Comparison of ENCODE assay signal across 23 cellular contexts in the genomic region with DNA sequence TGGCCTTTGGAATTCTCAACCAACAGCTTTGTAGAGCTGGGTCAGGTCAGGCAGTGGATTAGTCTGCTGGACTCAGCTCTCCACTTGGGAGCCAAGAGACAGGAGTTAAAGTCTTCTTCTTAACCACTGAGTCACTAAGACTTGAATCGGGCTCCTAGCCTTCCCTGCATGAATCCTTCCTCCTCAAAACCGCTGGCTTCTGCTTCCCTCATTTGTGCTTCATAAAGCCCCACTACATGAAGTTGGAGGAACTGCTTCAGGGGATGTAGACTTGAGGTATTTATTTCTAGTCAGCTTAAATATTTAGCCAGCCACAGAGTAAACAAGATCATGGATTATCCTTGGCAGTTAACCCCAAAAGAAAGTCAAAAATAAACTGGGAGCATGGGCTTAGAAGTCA.
DNase-seq lines count a peak whose midpoint lies in the region; TF ChIP-seq lines count a peak whose summit lies in the region.
"Had no signal": no experiment of that assay in that cellular context is flagged by ENCODE, and none has a peak within 500 bp of the region (broad histone marks: within the 10 kb centered on the region; RNA-seq: fewer than 3 reads in every experiment).

No MANE protein-coding gene starts in this region.

- H3K4me3 ChIP-seq in astrocyte of the spinal cord (ENCODE audit: low read depth, low read length) (no peak overlapping the region), osteoblast (ENCODE audit: insufficient read depth, low read length) (no peak overlapping the region), neuronal stem cell (ENCODE audit: low read length in 2 of 2) (no peak overlapping the region)
- H3K4me3 ChIP-seq: body of pancreas, prostate gland, SJSA1 had no signal

- no peak overlapping the region for H4K8ac ChIP-seq in neuronal stem cell (ENCODE audit: low read depth, low read length)

- 0 out of 2 replicates have a peak overlapping the region, but pooled peaks have one; percentile 2 for H3K4me3 Mint-ChIP-seq in HFFc6
- H3K4me3 Mint-ChIP-seq: activated T-cell treated with anti-CD3 and anti-CD28 coated beads, Interleukin-2, amount 50 U/mL, for 72 hours; natural killer cell; T-helper 2 cell treated with Interferon-gamma antibody and Interleukin-4, amounts not matched to agents 5 μg/mL and 100 μg/mL, for 36 hours had no signal

- peaks cover 11% of the 10 kb centered on the region for H3K9me3 Mint-ChIP-seq in HFFc6

- peaks cover 85% of the 10 kb centered on the region for H3K4me1 Mint-ChIP-seq in HFFc6 (ENCODE audit: low read depth)

- H3K4ac ChIP-seq in neuronal stem cell (ENCODE audit: low read length), result no peak overlapping the region

- H2BK12ac ChIP-seq in neuronal stem cell (ENCODE audit: low read length), result no peak overlapping the region

- H3K4me2 ChIP-seq in osteoblast (ENCODE audit: insufficient read depth, low read length) (no peak overlapping the region), neuronal stem cell (ENCODE audit: insufficient read depth, low read length, poor library complexity, severe bottlenecking) (no peak overlapping the region)

- TF ChIP-seq CTCF in HFFc6 (IDR thresholded peaks at IDR 0.05) (no peak), astrocyte of the spinal cord (IDR thresholded peaks at IDR 0.05; ENCODE audit: low read depth, low read length) (no peak), osteoblast (IDR thresholded peaks at IDR 0.05; ENCODE audit: extremely low read depth, low read depth, low read length) (no peak)

- H3K79me2 ChIP-seq in osteoblast (ENCODE audit: insufficient read depth, low read length), result no peaks in the 10 kb centered on the region

- H3K4me1 ChIP-seq in osteoblast (ENCODE audit: insufficient read depth, low read length) (peaks cover 42% of the 10 kb centered on the region), neuronal stem cell (ENCODE audit: control insufficient read depth in 2 of 2, insufficient read depth in 1 of 2, low read depth in 1 of 2, low read length in 2 of 2) (no peaks in the 10 kb centered on the region)
- H3K4me1 ChIP-seq: body of pancreas, foreskin keratinocyte, prostate gland had no signal

- no peak overlapping the region for H2BK5ac ChIP-seq in neuronal stem cell (ENCODE audit: low read length)

- H3K36me3 ChIP-seq in osteoblast (ENCODE audit: insufficient read depth, low read length), result no peaks in the 10 kb centered on the region
- H3K36me3 ChIP-seq in neuronal stem cell (replicated peaks in 1 of 2; ENCODE audit: control insufficient read depth in 2 of 2, insufficient read depth in 2 of 2, low read length in 2 of 2), result no peaks in the 10 kb centered on the region
- H3K36me3 ChIP-seq: prostate gland, SJSA1 had no signal

- no peak overlapping the region for H3K14ac ChIP-seq in neuronal stem cell (ENCODE audit: low read length)

- no CpG with 5 or more reads among the region's 2 CpGs for WGBS in neuronal stem cell (ENCODE audit: extremely low coverage in 2 of 2, insufficient read length in 2 of 2, insufficient replicate concordance in 1 of 2), 2 donors

- no peak overlapping the region for H3K23ac ChIP-seq in neuronal stem cell (ENCODE audit: low read depth, low read length, poor library complexity)

- no peak overlapping the region for H2AK5ac ChIP-seq in neuronal stem cell (ENCODE audit: low read depth, low read length)

- H3K9ac ChIP-seq in neuronal stem cell (ENCODE audit: low read depth, low read length, poor library complexity), result no peak overlapping the region

- H3K36me3 Mint-ChIP-seq in HFFc6 (ENCODE audit: low read depth), result peaks cover 8% of the 10 kb centered on the region
- H3K36me3 Mint-ChIP-seq: natural killer cell had no signal

- no peaks in the 10 kb centered on the region for H3K27me3 ChIP-seq in osteoblast (ENCODE audit: insufficient read depth, low read length)
- no peaks in the 10 kb centered on the region for H3K27me3 ChIP-seq in neuronal stem cell (ENCODE audit: control insufficient read depth in 3 of 3, insufficient read depth in 3 of 3, low read depth in 1 of 3, low read length in 3 of 3)
- H3K27me3 ChIP-seq: body of pancreas, foreskin keratinocyte, SJSA1 had no signal

- no peak overlapping the region for H2BK15ac ChIP-seq in neuronal stem cell (ENCODE audit: low read length)

- peaks cover 2% of the 10 kb centered on the region for H3K27me3 Mint-ChIP-seq in HFFc6 (ENCODE audit: insufficient read depth)

- H4K91ac ChIP-seq in neuronal stem cell (ENCODE audit: low read depth, low read length, poor library complexity), result no peak overlapping the region

- H3K18ac ChIP-seq in neuronal stem cell (ENCODE audit: low read length), result no peak overlapping the region

- H2AFZ ChIP-seq in osteoblast (ENCODE audit: low read length) (peak overlapping the region; percentile 16), neuronal stem cell (ENCODE audit: low read length) (no peak overlapping the region)

- no peaks in the 10 kb centered on the region for H4K20me1 ChIP-seq in osteoblast (ENCODE audit: insufficient read depth, low read length)

- H3K9me3 ChIP-seq in osteoblast (ENCODE audit: low read depth, low read length), result no peaks in the 10 kb centered on the region
- H3K9me3 ChIP-seq in neuronal stem cell (replicated peaks in 1 of 2; ENCODE audit: control insufficient read depth in 2 of 2, insufficient read depth in 1 of 2, low read depth in 1 of 2, low read length in 2 of 2), result peaks cover under 1 to 2% of the 10 kb centered on the region in 2 donors
- H3K9me3 ChIP-seq: body of pancreas, prostate gland, SJSA1 had no signal

- H3K79me1 ChIP-seq in neuronal stem cell (ENCODE audit: low read depth, low read length), result no peaks in the 10 kb centered on the region

- no peak overlapping the region for H3K27ac ChIP-seq in osteoblast (ENCODE audit: low read depth, low read length)
- no peak overlapping the region for H3K27ac ChIP-seq in neuronal stem cell (replicated peaks; ENCODE audit: low read length)
- H3K27ac ChIP-seq: body of pancreas, foreskin keratinocyte, prostate gland, SJSA1 had no signal

- DNase-seq in AG20443 (ENCODE audit: low spot score) (peak; percentile 38), HFFc6 (peak; percentile 52), astrocyte of the spinal cord (ENCODE audit: low read depth, low spot score) (peak; percentile 15), osteoblast (ENCODE audit: insufficient read length, low spot score, missing footprints) (peak; percentile 38), neuronal stem cell (ENCODE audit: low spot score) (no peak), NOMO-1 treated with dmso at 0.1 percent for 144 hours (lab: John Stamatoyannopoulos, UW; ENCODE audit: unreplicated experiment) (no peak), mucosa of gallbladder (ENCODE audit: low spot score) (no peak), NCI-H510A (lab: John Stamatoyannopoulos, UW) (no peak)
- DNase-seq: activated CD4-positive, CD25-positive, alpha-beta regulatory T cell treated with anti-CD3 and anti-CD28 coated beads, Interleukin-2, amount 50 U/mL, for 72 hours; activated naive CD4-positive, alpha-beta T cell treated with anti-CD3 and anti-CD28 coated beads, Interleukin-2, amount 50 U/mL, for 16 hours; activated T-cell treated with anti-CD3 and anti-CD28 coated beads, Interleukin-2, amount 50 U/mL, for 72 hours; body of pancreas; DND-41; foreskin keratinocyte; hippocampal formation; islet precursor cell; natural killer cell; NCI-H1092 treated with DMSO at 0.1 percent for 48 hours; NCI-H526; OCI-M1 had no signal

- peak overlapping the region; percentile 40 for H3K27ac Mint-ChIP-seq in HFFc6
- H3K27ac Mint-ChIP-seq: activated T-cell treated with anti-CD3 and anti-CD28 coated beads, Interleukin-2, amount 50 U/mL, for 72 hours; natural killer cell; T-helper 2 cell treated with Interferon-gamma antibody and Interleukin-4, amounts not matched to agents 5 μg/mL and 100 μg/mL, for 36 hours had no signal

- in situ Hi-C loops in astrocyte of the spinal cord (cut with HindIII; ENCODE audit: low sequenced_read_pairs), result no loop called here

- H2BK120ac ChIP-seq in neuronal stem cell (ENCODE audit: low read depth, low read length), result no peak overlapping the region

Comparison
In these comparisons a context has a peak if more than half of its experiments do, and no peak if none do; other contexts are left out.
1. DNase-seq: peak in AG20443 (single experiment), HFFc6 (single experiment), astrocyte of the spinal cord (single experiment) and osteoblast (single experiment); none in neuronal stem cell (single experiment), NOMO-1 treated with dmso at 0.1 percent for 144 hours (single experiment), mucosa of gallbladder (single experiment) and NCI-H510A (single experiment).